8 cellular contexts compared by ENCODE assay signal in the genomic region with DNA sequence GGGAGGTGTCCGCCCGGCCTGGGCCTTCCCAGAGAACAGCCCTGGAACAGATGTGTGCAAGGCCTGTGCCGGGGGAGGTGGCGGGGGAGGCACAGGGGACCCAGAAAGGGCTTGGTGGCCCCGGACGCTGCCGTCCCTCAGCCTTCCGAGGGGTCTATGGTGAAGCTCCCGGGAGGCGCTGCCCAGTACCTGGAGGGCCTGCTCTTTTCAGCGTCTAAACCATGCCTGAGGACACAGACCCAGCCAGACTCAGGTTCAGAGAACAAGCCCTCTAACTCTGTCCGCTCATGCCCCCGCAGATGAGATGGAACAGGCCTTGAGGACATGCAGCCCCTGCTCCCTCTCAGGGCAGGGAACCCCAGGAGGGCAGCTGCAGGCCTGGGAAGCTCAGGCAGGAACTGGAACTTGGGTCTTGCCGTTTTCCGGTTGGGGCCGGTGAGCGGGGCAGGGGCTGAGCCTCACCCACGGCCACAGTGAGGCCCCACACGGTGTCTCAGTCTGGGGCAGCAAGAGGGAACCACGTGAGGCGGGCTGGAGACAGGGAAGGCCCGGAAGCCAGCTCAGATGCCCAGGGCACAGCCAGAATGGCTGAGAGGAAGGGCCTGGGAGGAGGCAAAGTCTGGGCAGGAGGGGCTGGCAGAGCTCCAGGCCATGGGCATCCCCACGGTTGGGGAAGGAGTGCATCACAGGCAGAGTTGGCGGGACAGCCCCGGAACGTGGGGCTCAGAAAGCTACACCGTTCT. TPM values are rescaled to one million over a fixed set of nuclear protein-coding genes. Genes with fewer than 3 reads are reported as not detected.
DNase-seq lines count a peak whose midpoint lies in the region.

No MANE protein-coding gene starts in this region.

- DNase-seq in AG08396 (ENCODE audit: low spot score) (peak; percentile 42), Kasumi-1 (lab: John Stamatoyannopoulos, UW) (peak; percentile 86 to 89), glomerular visceral epithelial cell (ENCODE audit: extremely low spot score) (peak; percentile 97), posterior vena cava (ENCODE audit: low spot score) (peak; percentile 95), NCI-H510A treated with DMSO at 0.1 percent for 48 hours (lab: John Stamatoyannopoulos, UW) (no peak), HAP-1 (ENCODE audit: low spot score in 2 of 2) (no peak), inferior parietal cortex (ENCODE audit: extremely low spot score) (no peak)
- DNase-seq in activated T-helper 2 cell treated with anti-CD3 and anti-CD28 coated beads, Interferon-gamma antibody, Interleukin-2, Interleukin-4, amounts not matched to agents 10 μg/mL and 5 μg/mL and 100 μg/mL, durations not matched to agents 14 hours and 24 hours and 36 hours (ENCODE audit: low spot score), result no peak

- no peak overlapping the region for H3K4me3 ChIP-seq in HAP-1

- intact Hi-C loops in activated T-helper 2 cell treated with anti-CD3 and anti-CD28 coated beads, Interferon-gamma antibody, Interleukin-2, Interleukin-4, amounts not matched to agents 10 μg/mL and 5 μg/mL and 100 μg/mL, durations not matched to agents 14 hours and 24 hours and 36 hours (cut with micrococcal nuclease), result loop anchor here (5.0 kb wide), 1 partner anchor 81 kb away; no protein-coding TSS in a partner anchor
- intact Hi-C loops in posterior vena cava (cut with DNase I), result no loop called here

- H3K4me3 Mint-ChIP-seq in activated T-helper 2 cell treated with anti-CD3 and anti-CD28 coated beads, Interferon-gamma antibody, Interleukin-2, Interleukin-4, amounts not matched to agents 10 μg/mL and 5 μg/mL and 100 μg/mL, durations not matched to agents 14 hours and 24 hours and 36 hours (ENCODE audit: low read depth), result no peak overlapping the region

- in situ Hi-C loops in HAP-1 (cut with MboI; ENCODE audit: low sequenced_read_pairs), result no loop called here

- H3K27ac Mint-ChIP-seq in activated T-helper 2 cell treated with anti-CD3 and anti-CD28 coated beads, Interferon-gamma antibody, Interleukin-2, Interleukin-4, amounts not matched to agents 10 μg/mL and 5 μg/mL and 100 μg/mL, durations not matched to agents 14 hours and 24 hours and 36 hours, result peak overlapping the region; percentile 70

- peaks cover 58% of the 10 kb centered on the region for H3K36me3 Mint-ChIP-seq in activated T-helper 2 cell treated with anti-CD3 and anti-CD28 coated beads, Interferon-gamma antibody, Interleukin-2, Interleukin-4, amounts not matched to agents 10 μg/mL and 5 μg/mL and 100 μg/mL, durations not matched to agents 14 hours and 24 hours and 36 hours (ENCODE audit: low read depth)

- H3K36me3 ChIP-seq in HAP-1 (replicated peaks), result peaks cover 76% of the 10 kb centered on the region

- H3K9me3 Mint-ChIP-seq in activated T-helper 2 cell treated with anti-CD3 and anti-CD28 coated beads, Interferon-gamma antibody, Interleukin-2, Interleukin-4, amounts not matched to agents 10 μg/mL and 5 μg/mL and 100 μg/mL, durations not matched to agents 14 hours and 24 hours and 36 hours, result no peaks in the 10 kb centered on the region

- H3K4me1 Mint-ChIP-seq in activated T-helper 2 cell treated with anti-CD3 and anti-CD28 coated beads, Interferon-gamma antibody, Interleukin-2, Interleukin-4, amounts not matched to agents 10 μg/mL and 5 μg/mL and 100 μg/mL, durations not matched to agents 14 hours and 24 hours and 36 hours (ENCODE audit: low read depth), result peaks cover 17% of the 10 kb centered on the region

- H3K9me3 ChIP-seq in HAP-1, result no peaks in the 10 kb centered on the region

- H3K4me1 ChIP-seq in HAP-1, result no peaks in the 10 kb centered on the region

- no peaks in the 10 kb centered on the region for H3K27me3 ChIP-seq in HAP-1 (ENCODE audit: low read depth)

- no peaks in the 10 kb centered on the region for H3K27me3 Mint-ChIP-seq in activated T-helper 2 cell treated with anti-CD3 and anti-CD28 coated beads, Interferon-gamma antibody, Interleukin-2, Interleukin-4, amounts not matched to agents 10 μg/mL and 5 μg/mL and 100 μg/mL, durations not matched to agents 14 hours and 24 hours and 36 hours (ENCODE audit: low read depth)

RNA-seq across cellular contexts. Expression of a gene that starts 12.5 kb away (rescaled TPM):
- 187 and 200 TPM in 2 replicates for total RNA-seq in activated T-helper 2 cell treated with anti-CD3 and anti-CD28 coated beads, Interferon-gamma antibody, Interleukin-2, Interleukin-4, amounts not matched to agents 10 μg/mL and 5 μg/mL and 100 μg/mL, durations not matched to agents 14 hours and 24 hours and 36 hours
- 10 to 100 TPM; 53.7 to 65.6 TPM for total RNA-seq in posterior vena cava

RNA-seq across cellular contexts. Expression of a gene that starts 28.7 kb away (rescaled TPM):
- total RNA-seq in activated T-helper 2 cell treated with anti-CD3 and anti-CD28 coated beads, Interferon-gamma antibody, Interleukin-2, Interleukin-4, amounts not matched to agents 10 μg/mL and 5 μg/mL and 100 μg/mL, durations not matched to agents 14 hours and 24 hours and 36 hours, result 51.7 and 53.1 TPM in 2 replicates
- total RNA-seq in posterior vena cava, result 10 to 100 TPM; 20.3 to 28.5 TPM

RNA-seq across cellular contexts. Expression of a gene that starts 32.1 kb away (rescaled TPM):
- total RNA-seq in activated T-helper 2 cell treated with anti-CD3 and anti-CD28 coated beads, Interferon-gamma antibody, Interleukin-2, Interleukin-4, amounts not matched to agents 10 μg/mL and 5 μg/mL and 100 μg/mL, durations not matched to agents 14 hours and 24 hours and 36 hours, result 139 and 151 TPM in 2 replicates
- 100 to 1,000 TPM in 1 of 2 donors, 10 to 100 TPM in 1; 93.6 to 103 TPM for total RNA-seq in posterior vena cava

Comparison
In these comparisons a context has a peak if more than half of its experiments do, and no peak if none do; other contexts are left out.
1. DNase-seq: peak in AG08396 (single experiment), Kasumi-1 (2 of 2), glomerular visceral epithelial cell (single experiment) and posterior vena cava (single experiment); none in activated T-helper 2 cell treated with anti-CD3 and anti-CD28 coated beads, Interferon-gamma antibody, Interleukin-2, Interleukin-4, amounts not matched to agents 10 μg/mL and 5 μg/mL and 100 μg/mL, durations not matched to agents 14 hours and 24 hours and 36 hours (single experiment), NCI-H510A treated with DMSO at 0.1 percent for 48 hours (single experiment), HAP-1 (0 of 2) and inferior parietal cortex (single experiment).